8 cellular contexts compared by ENCODE assay signal in genomic region chr12:56636118-56636674, GRCh38. TPM values are rescaled to one million over a fixed set of nuclear protein-coding genes. Genes with fewer than 3 reads are reported as not detected.
DNase-seq lines count a peak whose midpoint lies in the region; ATAC-seq and TF ChIP-seq lines count a peak whose summit lies in the region.

No MANE protein-coding gene starts in this region.

- H3K27ac ChIP-seq in OCI-LY1 (ENCODE audit: low read depth, low read length, poor library complexity, severe bottlenecking) (peak overlapping the region; percentile 96), muscle layer of duodenum (ENCODE audit: low read length) (peak overlapping the region; percentile 98)

- peak; percentile 59 for DNase-seq in COR-L47 (lab: John Stamatoyannopoulos, UW)
- DNase-seq in HT1080 (ENCODE audit: low read depth) = peak; percentile 86
- DNase-seq in activated T-cell treated with anti-CD3 and anti-CD28 coated beads for 1 hour (ENCODE audit: low read depth) = peak; percentile 70
- peak; percentile 51 for DNase-seq in epithelial cell of proximal tubule (ENCODE audit: low read depth)
- peak; percentile 69 for DNase-seq in stimulated activated CD8-positive, alpha-beta memory T cell treated with anti-CD3 and anti-CD28 coated beads, Interleukin-7, amount 100 ng/mL, for 24 hours (ENCODE audit: low read depth)

- 0 out of 2 replicates have a peak, but pooled peaks cover 15% of the 10 kb centered on the region for H3F3A ChIP-seq in OCI-LY1 (ENCODE audit: insufficient read depth, low read length)

- no peaks in the 10 kb centered on the region for H3K79me2 ChIP-seq in OCI-LY1 (ENCODE audit: insufficient read depth, low read length)

- peak overlapping the region; percentile 86 for H3K9ac ChIP-seq in OCI-LY1 (ENCODE audit: low read length)

- H3K36me3 ChIP-seq in OCI-LY1 (ENCODE audit: insufficient read depth, low read length) (peaks cover 39% of the 10 kb centered on the region), muscle layer of duodenum (ENCODE audit: control insufficient read depth in 1 of 2, insufficient read depth in 2 of 2, low read length in 2 of 2) (peaks cover 27 to 33% of the 10 kb centered on the region in 2 donors)

- no peaks in the 10 kb centered on the region for H4K20me1 ChIP-seq in OCI-LY1 (ENCODE audit: insufficient read depth, low read length)

- H3K4me3 ChIP-seq in OCI-LY1 (ENCODE audit: low read depth, low read length, poor library complexity, severe bottlenecking) = peak overlapping the region; percentile 83
- H3K4me3 ChIP-seq in epithelial cell of proximal tubule (ENCODE audit: low read depth, low read length) = peak overlapping the region; percentile 97
- H3K4me3 ChIP-seq in muscle layer of duodenum (ENCODE audit: low read depth in 1 of 2, low read length in 2 of 2) = peak overlapping the region; percentile 80 to 89

- peaks cover 52% of the 10 kb centered on the region for H3K4me1 ChIP-seq in OCI-LY1 (ENCODE audit: insufficient read depth, low read length, severe bottlenecking)
- peaks cover 28 to 52% of the 10 kb centered on the region in 2 donors for H3K4me1 ChIP-seq in muscle layer of duodenum (ENCODE audit: control insufficient read depth in 1 of 2, insufficient read depth in 2 of 2, low read length in 2 of 2)

- TF ChIP-seq CTCF in OCI-LY1 (IDR thresholded peaks at IDR 0.05; ENCODE audit: low read length) (no peak), epithelial cell of proximal tubule (conservative IDR thresholded peaks at IDR 0.05; ENCODE audit: low read depth, low read length) (no peak)

- no peak overlapping the region for H2AFZ ChIP-seq in OCI-LY1 (ENCODE audit: low read length)

- no peaks in the 10 kb centered on the region for H3K27me3 ChIP-seq in OCI-LY1 (ENCODE audit: insufficient read depth, low read length)
- no peaks in the 10 kb centered on the region for H3K27me3 ChIP-seq in muscle layer of duodenum (ENCODE audit: low read depth, low read length)

- peak; percentile 33 for ATAC-seq in GM21367 (IDR thresholded peaks at IDR 0.05; ENCODE audit: unreplicated experiment)

- no peaks in the 10 kb centered on the region for H3K9me2 ChIP-seq in OCI-LY1 (ENCODE audit: low read depth, low read length)

- H3K4me2 ChIP-seq in OCI-LY1 (ENCODE audit: low read length) = peak overlapping the region; percentile 96

- H3K9me3 ChIP-seq in OCI-LY1 (ENCODE audit: low read length) (no peaks in the 10 kb centered on the region), muscle layer of duodenum (ENCODE audit: control insufficient read depth in 1 of 2, low read length in 2 of 2) (no peaks in the 10 kb centered on the region)

RNA-seq across cellular contexts. Expression of gene BAZ2A, which starts 6.1 kb away (rescaled TPM):
- 23.6 and 47.0 TPM in 2 replicates for total RNA-seq in HT1080 (2014; rRNA removed; shearing (Covaris generic))
- polyA plus RNA-seq in HT1080 (2015; cell fraction: cytosol; rRNA removed) = 25.2 and 31.8 TPM in 2 replicates
- polyA plus RNA-seq in HT1080 (2015; cell fraction: nucleus; rRNA removed) = 109 and 121 TPM in 2 replicates
- total RNA-seq in epithelial cell of proximal tubule = 41.5 and 43.1 TPM in 2 replicates

RNA-seq across cellular contexts. Expression of gene ATP5F1B, which starts 9.6 kb away (rescaled TPM):
- 1,094 and 1,322 TPM in 2 replicates for total RNA-seq in HT1080 (2014; rRNA removed; shearing (Covaris generic))
- polyA plus RNA-seq in HT1080 (2015; cell fraction: cytosol; rRNA removed) = 1,080 and 1,086 TPM in 2 replicates
- 1,161 and 1,207 TPM in 2 replicates for polyA plus RNA-seq in HT1080 (2015; cell fraction: nucleus; rRNA removed)
- 569 and 705 TPM in 2 replicates for total RNA-seq in epithelial cell of proximal tubule

RNA-seq across cellular contexts. Expression of gene PTGES3, which starts 51.9 kb away (rescaled TPM):
- total RNA-seq in HT1080 (2014; rRNA removed; shearing (Covaris generic)) = 124 and 305 TPM in 2 replicates
- polyA plus RNA-seq in HT1080 (2015; cell fraction: cytosol; rRNA removed) = 476 and 523 TPM in 2 replicates
- 318 and 366 TPM in 2 replicates for polyA plus RNA-seq in HT1080 (2015; cell fraction: nucleus; rRNA removed)
- 110 and 203 TPM in 2 replicates for total RNA-seq in epithelial cell of proximal tubule

Comparison
In these comparisons a context has a peak if more than half of its experiments do, and no peak if none do; other contexts are left out.
1. Peak in every context shown above with its lines: DNase-seq, ATAC-seq, H3K4me3 ChIP-seq and H3K27ac ChIP-seq.